1 cellular context compared by ENCODE assay signal in genomic region chr12:108360487-108360886, GRCh38.
A peak's percentile ranks its signal among the peaks of the same experiment; 100 is the strongest.
TF ChIP-seq lines count a peak whose summit lies in the region.

No MANE protein-coding gene starts in this region.

TF ChIP-seq in GM12878, 131 proteins besides CTCF, POLR2A, EP300 and RAD21 (continued from another document):
- no peak for TF ChIP-seq ZSCAN29 (IDR thresholded peaks at IDR 0.05)
- TF ChIP-seq FOXK2 (IDR thresholded peaks at IDR 0.05): no peak
- no peak for TF ChIP-seq MTA3 (IDR thresholded peaks at IDR 0.05; ENCODE audit: borderline replicate concordance, low read length)
- no peak for TF ChIP-seq ZNF384 (IDR thresholded peaks at IDR 0.05; ENCODE audit: borderline replicate concordance, low read depth, low read length)
- TF ChIP-seq TAF1 (IDR thresholded peaks at IDR 0.05; ENCODE audit: borderline replicate concordance, low read depth, low read length): no peak
- no peak for TF ChIP-seq EGR1 (IDR thresholded peaks at IDR 0.05; ENCODE audit: borderline replicate concordance in 1 of 2, low read depth in 2 of 2, low read length in 2 of 2)
- no peak for TF ChIP-seq NR2C2 (IDR thresholded peaks at IDR 0.05; ENCODE audit: borderline replicate concordance, control insufficient read depth, insufficient read length, low read depth)
- TF ChIP-seq SUZ12 (IDR thresholded peaks at IDR 0.05; ENCODE audit: unreplicated experiment): no peak
- peak; percentile 65; the same call in 1 of the 2 replicates for TF ChIP-seq TCF3 (IDR thresholded peaks at IDR 0.05; ENCODE audit: borderline replicate concordance, insufficient read depth, low read depth, low read length)
- no peak for TF ChIP-seq RBBP5 (conservative IDR thresholded peaks at IDR 0.05)
- no peak for TF ChIP-seq SMC3 (IDR thresholded peaks at IDR 0.05; ENCODE audit: borderline replicate concordance, low read length)
- TF ChIP-seq JUND (IDR thresholded peaks at IDR 0.05; ENCODE audit: low read depth, low read length): 0 out of 2 replicates have a peak, but pooled peaks have one; percentile 34
- no peak for TF ChIP-seq SUPT20H (IDR thresholded peaks at IDR 0.05; ENCODE audit: borderline replicate concordance, control insufficient read depth, low read depth, low read length)
- TF ChIP-seq RELA (IDR thresholded peaks at IDR 0.05; ENCODE audit: borderline replicate concordance, partially characterized antibody): peak; percentile 61
- TF ChIP-seq ESRRA (IDR thresholded peaks at IDR 0.05; ENCODE audit: low read length): no peak
- TF ChIP-seq ZBED1 (IDR thresholded peaks at IDR 0.05; ENCODE audit: borderline replicate concordance): no peak; the same call in 1 of the 2 replicates
- no peak for TF ChIP-seq EZH2 (IDR thresholded peaks at IDR 0.05; ENCODE audit: borderline replicate concordance, control insufficient read depth, low read depth, low read length)
- TF ChIP-seq PAX8 (IDR thresholded peaks at IDR 0.05): no peak
- TF ChIP-seq MTA2 (IDR thresholded peaks at IDR 0.05; ENCODE audit: low read depth): peak; percentile 89
- no peak for TF ChIP-seq NFXL1 (IDR thresholded peaks at IDR 0.05; ENCODE audit: borderline replicate concordance)
- peak; percentile 77 for TF ChIP-seq RELB (IDR thresholded peaks at IDR 0.05; ENCODE audit: low read depth)
